Comparison of ENCODE assay signal across 12 cellular contexts in genomic region chr19:48627211-48627864, GRCh38. TPM values are rescaled to one million over a fixed set of nuclear protein-coding genes. Genes with fewer than 3 reads are reported as not detected.
A peak's percentile ranks its signal among the peaks of the same experiment; 100 is the strongest.
DNase-seq lines count a peak whose midpoint lies in the region; ATAC-seq, FAIRE-seq and TF ChIP-seq lines count a peak whose summit lies in the region.
"Had no signal": no experiment of that assay in that cellular context is flagged by ENCODE, and none has a peak within 500 bp of the region (broad histone marks: within the 10 kb centered on the region; RNA-seq: fewer than 3 reads in every experiment).

No MANE protein-coding gene starts in this region.

- H3K27me3 Mint-ChIP-seq in activated naive CD8-positive, alpha-beta T cell treated with anti-CD3 and anti-CD28 coated beads, Interleukin-2, amount 50 U/mL, for 24 hours: no peaks in the 10 kb centered on the region
- no peaks in the 10 kb centered on the region for H3K27me3 Mint-ChIP-seq in nephron (ENCODE audit: low read depth)

- H3K9me3 Mint-ChIP-seq in activated naive CD8-positive, alpha-beta T cell treated with anti-CD3 and anti-CD28 coated beads, Interleukin-2, amount 50 U/mL, for 24 hours: no peaks in the 10 kb centered on the region
- no peaks in the 10 kb centered on the region for H3K9me3 Mint-ChIP-seq in nephron

- H3K4me3 Mint-ChIP-seq in activated naive CD8-positive, alpha-beta T cell treated with anti-CD3 and anti-CD28 coated beads, Interleukin-2, amount 50 U/mL, for 24 hours: no peak overlapping the region
- H3K4me3 Mint-ChIP-seq in nephron: peak overlapping the region in 2 of 3 experiments; percentile 31 to 51

- peak overlapping the region; percentile 68 for H3K27ac Mint-ChIP-seq in activated naive CD8-positive, alpha-beta T cell treated with anti-CD3 and anti-CD28 coated beads, Interleukin-2, amount 50 U/mL, for 24 hours
- H3K27ac Mint-ChIP-seq in nephron: no peak overlapping the region

- peaks cover 21% of the 10 kb centered on the region for H3K36me3 Mint-ChIP-seq in activated naive CD8-positive, alpha-beta T cell treated with anti-CD3 and anti-CD28 coated beads, Interleukin-2, amount 50 U/mL, for 24 hours (ENCODE audit: low read depth)
- H3K36me3 Mint-ChIP-seq in nephron (ENCODE audit: low read depth): no peaks in the 10 kb centered on the region

- no peak for TF ChIP-seq POLR2A in GM12891 (IDR thresholded peaks at IDR 0.05; ENCODE audit: low read depth, low read length)

- peaks cover 42% of the 10 kb centered on the region for H3K4me1 Mint-ChIP-seq in activated naive CD8-positive, alpha-beta T cell treated with anti-CD3 and anti-CD28 coated beads, Interleukin-2, amount 50 U/mL, for 24 hours
- H3K4me1 Mint-ChIP-seq in nephron: peaks cover 33% of the 10 kb centered on the region

- peak; percentile 63 for ATAC-seq in activated naive CD8-positive, alpha-beta T cell treated with anti-CD3 and anti-CD28 coated beads, Interleukin-2, amount 50 U/mL, for 24 hours
- ATAC-seq in GM21526 (IDR thresholded peaks at IDR 0.05; ENCODE audit: low FRiP score, unreplicated experiment): no peak
- ATAC-seq: K562 had no signal

- TF ChIP-seq CTCF in nephron (IDR thresholded peaks at IDR 0.05; ENCODE audit: unreplicated experiment in 3 of 3): no peak

- peak; percentile 26 for DNase-seq in COLO668 (lab: John Stamatoyannopoulos, UW; ENCODE audit: unreplicated experiment)
- peak; percentile 45 for DNase-seq in HT1080 (ENCODE audit: low read depth)
- peak; percentile 49 for DNase-seq in activated naive CD8-positive, alpha-beta T cell treated with anti-CD3 and anti-CD28 coated beads, Interleukin-2, amount 50 U/mL, for 24 hours
- DNase-seq in ecto neural progenitor cell (ENCODE audit: low spot score): no peak
- DNase-seq in GM12891 (ENCODE audit: insufficient read length, low spot score): no peak
- no peak for DNase-seq in activated effector memory CD4-positive, alpha-beta T cell treated with Interleukin-2 at 50 U/mL for 16 hours
- DNase-seq: SIG-M5; stimulated activated CD4-positive, alpha-beta T cell treated with anti-CD3 and anti-CD28 coated beads, Interleukin-2, amount 100 ng/mL, for 48 hours had no signal

- FAIRE-seq in GM12891 (lab: Jason Lieb, UNC): no peak
- FAIRE-seq: D721Med, K562 had no signal

TF ChIP-seq in GM12891, 5 proteins besides CTCF, POLR2A, EP300 and RAD21:
- no peak for TF ChIP-seq SPI1 (IDR thresholded peaks at IDR 0.05; ENCODE audit: low read depth, low read length)
- no peak; the same call in 1 of the 2 replicates for TF ChIP-seq POLR2AphosphoS5 (IDR thresholded peaks at IDR 0.05; ENCODE audit: low read depth, low read length)
- TF ChIP-seq POU2F2 (IDR thresholded peaks at IDR 0.05; ENCODE audit: low read depth, low read length): no peak
- TF ChIP-seq TAF1 (IDR thresholded peaks at IDR 0.05; ENCODE audit: low read depth, low read length): no peak
- no peak for TF ChIP-seq PAX5 (IDR thresholded peaks at IDR 0.05; ENCODE audit: insufficient read depth, low read length, severe bottlenecking)

RNA-seq across cellular contexts. Expression of gene SPHK2, which starts 8.0 kb away (rescaled TPM):
- 15.9 and 16.5 TPM in 2 replicates for total RNA-seq in HT1080 (2014; rRNA removed; shearing (Covaris generic))
- 20.1 and 23.8 TPM in 2 replicates for polyA plus RNA-seq in HT1080 (2015; cell fraction: cytosol; rRNA removed)
- 28.3 and 34.4 TPM in 2 replicates for polyA plus RNA-seq in HT1080 (2015; cell fraction: nucleus; rRNA removed)
- 12.4 TPM for polyA plus RNA-seq in GM12891 (2012; ENCODE audit: low read depth, missing spikeins)

RNA-seq across cellular contexts. Expression of gene RPL18, which starts 8.4 kb away (rescaled TPM):
- 2,830 and 3,901 TPM in 2 replicates for total RNA-seq in HT1080 (2014; rRNA removed; shearing (Covaris generic))
- 2,165 and 2,266 TPM in 2 replicates for polyA plus RNA-seq in HT1080 (2015; cell fraction: cytosol; rRNA removed)
- 760 and 890 TPM in 2 replicates for polyA plus RNA-seq in HT1080 (2015; cell fraction: nucleus; rRNA removed)
- polyA plus RNA-seq in GM12891 (2012; ENCODE audit: low read depth, missing spikeins): 3,629 TPM

RNA-seq across cellular contexts. Expression of gene DBP, which starts 9.8 kb away (rescaled TPM):
- total RNA-seq in HT1080 (2014; rRNA removed; shearing (Covaris generic)): 10.3 and 11.1 TPM in 2 replicates
- polyA plus RNA-seq in HT1080 (2015; cell fraction: cytosol; rRNA removed): 5.1 and 7.7 TPM in 2 replicates
- polyA plus RNA-seq in HT1080 (2015; cell fraction: nucleus; rRNA removed): 2.8 and 4.6 TPM in 2 replicates
- polyA plus RNA-seq in GM12891 (2012; ENCODE audit: low read depth, missing spikeins): 6.5 TPM

RNA-seq across cellular contexts. Expression of gene FAM83E, which starts 12.5 kb away (rescaled TPM):
- total RNA-seq in HT1080 (2014; rRNA removed; shearing (Covaris generic)): 1.2 TPM in 1 of 2 replicates, not detected in the other
- not detected in 2 replicates for polyA plus RNA-seq in HT1080 (2015; cell fraction: cytosol; rRNA removed)
- 1.3 TPM in 1 of 2 replicates, not detected in the other for polyA plus RNA-seq in HT1080 (2015; cell fraction: nucleus; rRNA removed)
- not detected for polyA plus RNA-seq in GM12891 (2012; ENCODE audit: low read depth, missing spikeins)

RNA-seq across cellular contexts. Expression of gene CA11, which starts 18.6 kb away (rescaled TPM):
- 0.77 and 1.4 TPM in 2 replicates for total RNA-seq in HT1080 (2014; rRNA removed; shearing (Covaris generic))
- 0.59 and 0.69 TPM in 2 replicates for polyA plus RNA-seq in HT1080 (2015; cell fraction: cytosol; rRNA removed)
- polyA plus RNA-seq in HT1080 (2015; cell fraction: nucleus; rRNA removed): 0.29 and 1.2 TPM in 2 replicates
- polyA plus RNA-seq in GM12891 (2012; ENCODE audit: low read depth, missing spikeins): 9.8 TPM

Comparison
In these comparisons a context has a peak if more than half of its experiments do, and no peak if none do; other contexts are left out.
1. DNase-seq: peak in COLO668 (single experiment), HT1080 (single experiment) and activated naive CD8-positive, alpha-beta T cell treated with anti-CD3 and anti-CD28 coated beads, Interleukin-2, amount 50 U/mL, for 24 hours (single experiment); none in ecto neural progenitor cell (single experiment), GM12891 (single experiment) and activated effector memory CD4-positive, alpha-beta T cell treated with Interleukin-2 at 50 U/mL for 16 hours (single experiment).